Comparison of ENCODE assay signal across 5 cellular contexts in the genomic region with DNA sequence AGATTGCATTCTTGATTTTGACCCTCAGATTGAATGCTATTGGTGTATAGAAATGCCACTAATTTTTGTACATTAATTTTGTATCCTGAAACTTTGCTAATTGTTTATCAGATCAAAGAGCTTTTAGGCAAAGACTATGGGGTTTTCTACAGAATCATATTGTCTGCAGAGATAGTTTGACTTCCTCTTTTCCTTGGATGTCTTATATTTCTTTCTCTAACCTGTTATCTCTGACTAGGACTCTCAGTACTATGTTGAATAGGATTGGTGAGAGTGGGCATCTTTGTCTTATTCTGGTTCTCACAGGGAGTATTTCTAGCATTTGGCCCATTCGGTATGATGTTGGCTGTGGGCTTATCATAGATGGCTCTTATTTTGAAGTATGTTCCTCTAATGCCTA. TPM values are rescaled to one million over a fixed set of nuclear protein-coding genes. Genes with fewer than 3 reads are reported as not detected.
"Had no signal": no experiment of that assay in that cellular context is flagged by ENCODE, and none has a peak within 500 bp of the region (broad histone marks: within the 10 kb centered on the region; RNA-seq: fewer than 3 reads in every experiment).

No MANE protein-coding gene starts in this region.

RNA-seq across cellular contexts. Expression of a gene that starts 16.7 kb away (rescaled TPM):
- total RNA-seq: activated CD8-positive, alpha-beta T cell treated with anti-CD3 and anti-CD28 coated beads for 36 hours; activated CD8-positive, alpha-beta T cell treated with anti-CD3 and anti-CD28 coated beads, Interleukin-2, amount 10 ng/mL, durations not matched to agents 7 days and 5 days; T-helper 1 cell treated with Interleukin-12 subunit alpha and Interleukin-12 subunit beta and Interleukin-4 antibody, amounts not matched to agents 30 ng/mL and 1 ng/mL, for 36 hours; T-helper 17 cell; WTC11 had no signal
